Comparison of ENCODE assay signal across 2 cellular contexts in genomic region chr14:64318695-64319094, GRCh38.
TF ChIP-seq lines count a peak whose summit lies in the region.
"Not testable (repeated sequence)": the region's sequence is repeated elsewhere in the genome, so short reads cannot be mapped to it uniquely, and the experiment has no call there.

No MANE protein-coding gene starts in this region.

TF ChIP-seq in WTC11, 78 proteins besides CTCF, POLR2A, EP300 and RAD21:
- TF ChIP-seq GABPB1 (CRISPR knock-in tag; IDR thresholded peaks at IDR 0.05): peak; percentile 64

TF ChIP-seq in HepG2, 621 proteins besides CTCF, POLR2A, EP300 and RAD21:
- TF ChIP-seq ZMYM3 (CRISPR knock-in tag; IDR thresholded peaks at IDR 0.05) (0 out of 2 replicates have a peak, but pooled peaks have one; percentile 14), SALL1 (CRISPR knock-in tag; IDR thresholded peaks at IDR 0.05) (0 out of 2 replicates have a peak, but pooled peaks have one; percentile 19), PITX1 (CRISPR knock-in tag; IDR thresholded peaks at IDR 0.05) (0 out of 2 replicates have a peak, but pooled peaks have one; percentile 19), ATF4 (CRISPR knock-in tag; IDR thresholded peaks at IDR 0.05) (peak in 1 of 2 experiments; percentile 74; a peak in 2 of 4 replicates), HNF4A (CRISPR knock-in tag; IDR thresholded peaks at IDR 0.05) (peak; percentile 63), NR2F6 (CRISPR knock-in tag; IDR thresholded peaks at IDR 0.05) (0 out of 2 replicates have a peak, but pooled peaks have one; percentile 31), ZNF770 (CRISPR knock-in tag; IDR thresholded peaks at IDR 0.05) (peak; percentile 98), ZMYM4 (CRISPR knock-in tag; IDR thresholded peaks at IDR 0.05) (peak; percentile 42; the same call in 1 of the 2 replicates), ATF3 (CRISPR knock-in tag; IDR thresholded peaks at IDR 0.05) (0 out of 2 replicates have a peak, but pooled peaks have one; percentile 22), SOX6 (CRISPR knock-in tag; IDR thresholded peaks at IDR 0.05) (peak; percentile 27; the same call in 1 of the 2 replicates), CEBPG (CRISPR knock-in tag; IDR thresholded peaks at IDR 0.05) (peak; percentile 52), CEBPB (IDR thresholded peaks at IDR 0.05; ENCODE audit: borderline replicate concordance, low read depth, low read length) (peak; percentile 72), NR2C2 (CRISPR knock-in tag; IDR thresholded peaks at IDR 0.05; ENCODE audit: borderline replicate concordance) (peak; percentile 85), ZNF121 (CRISPR knock-in tag; IDR thresholded peaks at IDR 0.05) (0 out of 2 replicates have a peak, but pooled peaks have one; percentile 19), SOX13 (CRISPR knock-in tag; conservative IDR thresholded peaks at IDR 0.05 in 1 of 2, IDR thresholded peaks at IDR 0.05 in 1 of 2) (peak in 1 of 2 experiments; percentile 19; a peak in 1 of 4 replicates), ZNF362 (CRISPR knock-in tag; IDR thresholded peaks at IDR 0.05; ENCODE audit: borderline replicate concordance) (0 out of 2 replicates have a peak, but pooled peaks have one; percentile 37)
- not testable (repeated sequence) for TF ChIP-seq NR2F6, SOX6, SOX13 (IDR thresholded peaks at IDR 0.05)
